Comparison of ENCODE assay signal across 7 cellular contexts in the genomic region with DNA sequence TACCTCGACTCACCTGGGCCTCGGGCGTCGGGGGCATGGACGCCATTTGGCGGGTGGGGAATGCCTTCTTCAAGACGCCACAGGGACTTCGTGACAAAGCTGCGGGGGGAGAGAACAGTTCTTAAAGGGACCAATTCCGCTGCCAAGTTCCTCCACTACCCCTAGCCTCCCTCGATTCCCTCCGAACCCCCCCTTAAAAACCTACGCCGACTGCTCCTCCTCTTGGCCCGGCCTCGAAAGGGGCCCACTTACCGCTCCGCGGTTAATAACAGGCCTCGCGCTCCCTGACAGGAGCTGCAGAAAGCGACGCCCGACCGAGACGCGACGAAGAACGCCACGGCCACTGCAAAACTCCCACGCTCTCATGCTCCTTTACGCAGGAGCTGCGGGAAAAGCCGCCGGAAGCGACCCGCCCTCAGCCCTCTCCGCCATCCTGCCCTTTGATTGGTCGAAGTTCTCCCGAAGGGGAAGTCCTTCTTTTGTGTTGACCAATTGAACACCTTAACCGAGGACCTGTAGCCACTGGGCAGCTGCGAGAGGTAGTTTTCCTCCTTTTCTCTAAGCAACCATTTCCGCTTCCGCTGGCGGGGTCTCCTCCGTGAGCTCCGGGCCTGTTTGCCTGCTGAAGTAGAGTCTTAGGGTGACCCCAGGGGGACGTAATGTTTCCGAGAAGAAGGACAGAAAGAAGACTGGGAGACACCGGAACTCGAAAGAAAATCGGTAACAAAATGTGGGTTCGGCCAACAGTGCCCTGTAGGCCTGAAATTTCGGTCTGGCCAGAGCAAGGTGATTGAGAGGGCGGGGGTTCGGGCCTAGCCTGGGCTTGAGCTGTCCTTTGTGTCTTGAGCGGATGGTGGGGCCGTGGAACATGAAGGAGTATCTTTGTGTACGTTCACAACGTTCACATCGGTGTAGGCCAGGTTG. TPM values are rescaled to one million over a fixed set of nuclear protein-coding genes. Genes with fewer than 3 reads are reported as not detected.
DNase-seq lines count a peak whose midpoint lies in the region; ATAC-seq and TF ChIP-seq lines count a peak whose summit lies in the region.

TSS of gene NAA60 (plus strand) at position 573 of the 924 bp plus-strand sequence. CDS start 32,548 bp downstream, outside the sequence.
A gene with protein sequence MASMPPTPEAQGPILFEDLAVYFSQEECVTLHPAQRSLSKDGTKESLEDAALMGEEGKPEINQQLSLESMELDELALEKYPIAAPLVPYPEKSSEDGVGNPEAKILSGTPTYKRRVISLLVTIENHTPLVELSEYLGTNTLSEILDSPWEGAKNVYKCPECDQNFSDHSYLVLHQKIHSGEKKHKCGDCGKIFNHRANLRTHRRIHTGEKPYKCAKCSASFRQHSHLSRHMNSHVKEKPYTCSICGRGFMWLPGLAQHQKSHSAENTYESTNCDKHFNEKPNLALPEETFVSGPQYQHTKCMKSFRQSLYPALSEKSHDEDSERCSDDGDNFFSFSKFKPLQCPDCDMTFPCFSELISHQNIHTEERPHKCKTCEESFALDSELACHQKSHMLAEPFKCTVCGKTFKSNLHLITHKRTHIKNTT (minus strand): TSS at position 397 of the 924 bp plus-strand sequence. CDS start 351 bp downstream, at position 46.

- intact Hi-C loops in activated CD4-positive, alpha-beta T cell treated with anti-CD3 and anti-CD28 coated beads for 36 hours (cut with DNase I, micrococcal nuclease) = loop anchor here in 1 of 2 experiments (1.0 to 5.0 kb wide), 5 partner anchors 14 to 160 kb away; partner anchors contain the start of genes CLUAP1, ZNF174, ZNF263 and ZSCAN32

- no peak for TF ChIP-seq CTCF in choroid plexus epithelial cell (conservative IDR thresholded peaks at IDR 0.05; ENCODE audit: low read depth, low read length)

- H3K27me3 Mint-ChIP-seq in activated CD4-positive, alpha-beta T cell treated with anti-CD3 and anti-CD28 coated beads for 36 hours = no peaks in the 10 kb centered on the region

- DNase-seq in NCI-H2196 treated with DMSO at 0.1 percent for 48 hours (lab: John Stamatoyannopoulos, UW; ENCODE audit: unreplicated experiment) = peak; percentile 84
- DNase-seq in activated CD4-positive, alpha-beta T cell treated with anti-CD3 and anti-CD28 coated beads for 36 hours = peak; percentile 88
- peak; percentile 95 for DNase-seq in choroid plexus epithelial cell (ENCODE audit: low read depth)
- peak; percentile 72 for DNase-seq in kidney glomerular epithelial cell (lab: John Stamatoyannopoulos, UW)
- peak; percentile 69 to 80 for DNase-seq in stimulated activated CD4-positive, alpha-beta T cell treated with anti-CD3 and anti-CD28 coated beads, Interleukin-15, amount 100 ng/mL, for 48 hours (ENCODE audit: low read depth in 2 of 2)

- H3K4me1 Mint-ChIP-seq in activated CD4-positive, alpha-beta T cell treated with anti-CD3 and anti-CD28 coated beads for 36 hours = peaks cover 13% of the 10 kb centered on the region

- H3K9me3 Mint-ChIP-seq in activated CD4-positive, alpha-beta T cell treated with anti-CD3 and anti-CD28 coated beads for 36 hours (ENCODE audit: low read depth) = peaks cover 7% of the 10 kb centered on the region

- peak within 1 kb of the TSS; percentile 93 for H3K27ac Mint-ChIP-seq in activated CD4-positive, alpha-beta T cell treated with anti-CD3 and anti-CD28 coated beads for 36 hours

- CTCF ChIA-PET in activated CD4-positive, alpha-beta T cell treated with anti-CD3 and anti-CD28 coated beads for 36 hours (lab: Charles Lee) = interaction anchor here (0.7 to 2.2 kb wide), 5 partner anchors 9 to 314 kb away, joined by 3 to 7 read pairs (median 5); partner anchors contain the start of genes ZNF174 and ZSCAN32

- H3K4me3 Mint-ChIP-seq in activated CD4-positive, alpha-beta T cell treated with anti-CD3 and anti-CD28 coated beads for 36 hours = peak within 1 kb of the TSS; percentile 97

- ATAC-seq in GM18519 (IDR thresholded peaks at IDR 0.05; ENCODE audit: low FRiP score, unreplicated experiment) (peak; percentile 74), HG03060 (IDR thresholded peaks at IDR 0.05; ENCODE audit: low read depth, unreplicated experiment) (peak; percentile 65)
- ATAC-seq in activated CD4-positive, alpha-beta T cell treated with anti-CD3 and anti-CD28 coated beads for 36 hours = peak; percentile 91

- H3K4me3 ChIP-seq in choroid plexus epithelial cell (ENCODE audit: low read depth, low read length) = peak within 1 kb of the TSS; percentile 57

- peaks cover 30% of the 10 kb centered on the region for H3K36me3 Mint-ChIP-seq in activated CD4-positive, alpha-beta T cell treated with anti-CD3 and anti-CD28 coated beads for 36 hours (ENCODE audit: low read depth)

- POLR2A ChIA-PET in activated CD4-positive, alpha-beta T cell treated with anti-CD3 and anti-CD28 coated beads for 36 hours (lab: Charles Lee) = interaction anchor here (0.6 to 2.1 kb wide), 4 partner anchors 14 to 638 kb away, joined by 3 to 12 read pairs (median 6); partner anchors contain the start of genes ZNF174 and ZSCAN32

RNA-seq across cellular contexts. Expression of gene NAA60, which starts in this region (rescaled TPM):
- 10 to 100 TPM; 25.9 to 38.9 TPM for total RNA-seq in activated CD4-positive, alpha-beta T cell treated with anti-CD3 and anti-CD28 coated beads for 36 hours

RNA-seq across cellular contexts. Expression of the second gene that starts in this region (rescaled TPM):
- 1 to 10 TPM; 1.9 to 2.4 TPM for total RNA-seq in activated CD4-positive, alpha-beta T cell treated with anti-CD3 and anti-CD28 coated beads for 36 hours

Comparison
In these comparisons a context has a peak if more than half of its experiments do, and no peak if none do; other contexts are left out.
1. Peak in every context shown above with its lines: DNase-seq, ATAC-seq and H3K4me3 ChIP-seq.